ENCODE assay signal across 23 cellular contexts in genomic region chr14:54562334-54562733, GRCh38. TPM values are rescaled to one million over a fixed set of nuclear protein-coding genes. Genes with fewer than 3 reads are reported as not detected.
DNase-seq lines count a peak whose midpoint lies in the region; FAIRE-seq and TF ChIP-seq lines count a peak whose summit lies in the region.
"Had no signal": no experiment of that assay in that cellular context is flagged by ENCODE, and none has a peak within 500 bp of the region (broad histone marks: within the 10 kb centered on the region; RNA-seq: fewer than 3 reads in every experiment).

No MANE protein-coding gene starts in this region.

- intact Hi-C loops in lower leg skin (cut with DNase I; ENCODE audit: low total_unique reads): loop anchor here (2.0 to 10.0 kb wide), 2 partner anchors 132 to 214 kb away; no protein-coding TSS in a partner anchor

- TF ChIP-seq CTCF in lower leg skin (IDR thresholded peaks at IDR 0.05): no peak

- WGBS in lower leg skin, 2 donors: 55 to 57% methylated on average over 5 of the region's 5 CpGs

- TF ChIP-seq POLR2A in GM12891 (IDR thresholded peaks at IDR 0.05; ENCODE audit: low read depth, low read length) (no peak), lower leg skin (IDR thresholded peaks at IDR 0.05) (no peak)

- no peak overlapping the region for H3K4me3 ChIP-seq in lower leg skin (ENCODE audit: low read depth, poor library complexity, severe bottlenecking)
- H3K4me3 ChIP-seq: thyroid gland had no signal

- peak; percentile 38 for FAIRE-seq in GM12891 (lab: Jason Lieb, UNC)
- FAIRE-seq in RCC 7860 (lab: Jason Lieb, UNC): no peak
- no peak for FAIRE-seq in GM19239 (lab: Jason Lieb, UNC)

- peak; percentile 53 for DNase-seq in AG08395 (ENCODE audit: low spot score)
- DNase-seq in GM12891 (ENCODE audit: insufficient read length, low spot score): no peak
- peak; percentile 47 for DNase-seq in RCC 7860 (ENCODE audit: low spot score)
- DNase-seq in glomerular visceral epithelial cell (ENCODE audit: extremely low spot score): peak; percentile 54
- DNase-seq in DMS79 (lab: John Stamatoyannopoulos, UW): no peak
- DNase-seq in GM19239 (ENCODE audit: insufficient read length, low spot score): no peak
- DNase-seq in activated CD4-positive, alpha-beta T cell treated with anti-CD3 and anti-CD28 coated beads, Interleukin-2, amount 50 U/mL, for 4 hours: no peak
- no peak for DNase-seq in lower leg skin (ENCODE audit: low spot score in 2 of 2)
- DNase-seq: activated CD4-positive, alpha-beta T cell treated with anti-CD3 and anti-CD28 coated beads, Interleukin-2, amount 10 ng/mL, durations not matched to agents 7 days and 5 days; activated naive CD8-positive, alpha-beta T cell treated with anti-CD3 and anti-CD28 coated beads for 36 hours; CD4-positive, alpha-beta memory T cell; H7; hypothalamus; kidney; mesendoderm; NCI-H1105 treated with DMSO at 0.1 percent for 48 hours; NCI-H774; posterior cingulate gyrus; SHP77 treated with DMSO at 0.1 percent for 48 hours; stimulated activated CD4-positive, alpha-beta T cell treated with anti-CD3 and anti-CD28 coated beads, Interleukin-1b, Interleukin-23, amount 100 ng/mL, for 48 hours; stimulated activated naive CD4-positive, alpha-beta T cell treated with Interleukin-2 at 50 U/mL for 16 hours; T-helper 17 cell; thyroid gland had no signal

TF ChIP-seq in GM12891, 5 proteins besides CTCF, POLR2A, EP300 and RAD21:
- TF ChIP-seq POLR2AphosphoS5 (IDR thresholded peaks at IDR 0.05; ENCODE audit: low read depth, low read length) (no peak), SPI1 (IDR thresholded peaks at IDR 0.05; ENCODE audit: low read depth, low read length) (no peak), TAF1 (IDR thresholded peaks at IDR 0.05; ENCODE audit: low read depth, low read length) (no peak), POU2F2 (IDR thresholded peaks at IDR 0.05; ENCODE audit: low read depth, low read length) (no peak)
TF ChIP-seq in GM12891: peak in this region for 0.

RNA-seq across cellular contexts. Expression of gene SAMD4A, which starts 4.6 kb away (rescaled TPM):
- polyA plus RNA-seq in GM12891 (2012; ENCODE audit: low read depth, missing spikeins): 2.1 TPM
- total RNA-seq in lower leg skin: 10 to 100 TPM in 3 of 4 donors, 1 to 10 TPM in 1; 7.9 to 18.7 (median 14.4) TPM

RNA-seq across cellular contexts. Expression of gene CGRRF1, which starts 52.6 kb away (rescaled TPM):
- polyA plus RNA-seq in GM12891 (2012; ENCODE audit: low read depth, missing spikeins): 13.9 TPM
- 10 to 100 TPM in 2 of 4 donors, 1 to 10 TPM in 2; 5.7 to 14.0 (median 10.2) TPM for total RNA-seq in lower leg skin

Comparison
In these comparisons a context has a peak if more than half of its experiments do, and no peak if none do; other contexts are left out.
1. DNase-seq: peak in AG08395 (single experiment), RCC 7860 (single experiment) and glomerular visceral epithelial cell (single experiment); none in GM12891 (single experiment), DMS79 (single experiment), GM19239 (single experiment), activated CD4-positive, alpha-beta T cell treated with anti-CD3 and anti-CD28 coated beads, Interleukin-2, amount 50 U/mL, for 4 hours (0 of 2) and lower leg skin (0 of 2).